ENCODE assay signal across 8 cellular contexts in genomic region chr1:182789138-182790076, GRCh38. TPM values are rescaled to one million over a fixed set of nuclear protein-coding genes. Genes with fewer than 3 reads are reported as not detected.
DNase-seq lines count a peak whose midpoint lies in the region; ATAC-seq lines count a peak whose summit lies in the region.

A gene with protein sequence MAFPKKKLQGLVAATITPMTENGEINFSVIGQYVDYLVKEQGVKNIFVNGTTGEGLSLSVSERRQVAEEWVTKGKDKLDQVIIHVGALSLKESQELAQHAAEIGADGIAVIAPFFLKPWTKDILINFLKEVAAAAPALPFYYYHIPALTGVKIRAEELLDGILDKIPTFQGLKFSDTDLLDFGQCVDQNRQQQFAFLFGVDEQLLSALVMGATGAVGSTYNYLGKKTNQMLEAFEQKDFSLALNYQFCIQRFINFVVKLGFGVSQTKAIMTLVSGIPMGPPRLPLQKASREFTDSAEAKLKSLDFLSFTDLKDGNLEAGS (plus strand): TSS chr1:182789773. CDS start chr1:182794372, 4,599 bp downstream.

- peak within 1 kb of the TSS; percentile 81 for H4K91ac ChIP-seq in mesenchymal stem cell (ENCODE audit: low read length)

- H3K36me3 ChIP-seq in mesenchymal stem cell (ENCODE audit: control insufficient read depth in 1 of 2, insufficient read depth in 2 of 2, low read depth in 1 of 2, low read length in 2 of 2) = peaks cover 0 to 6% of the 10 kb centered on the region in 2 experiments

- WGBS in mesenchymal stem cell = under 1% methylated on average over 90 of the region's 93 CpGs

- no peak within 1 kb of the TSS for H2BK15ac ChIP-seq in mesenchymal stem cell (ENCODE audit: low read depth, poor library complexity, severe bottlenecking)

- H3K27ac ChIP-seq in mesenchymal stem cell (ENCODE audit: low read length, poor library complexity, severe bottlenecking) = no peak within 1 kb of the TSS

- POLR2A ChIA-PET in activated CD8-positive, alpha-beta T cell treated with anti-CD3 and anti-CD28 coated beads, Interleukin-2, amount 10 ng/mL, durations not matched to agents 7 days and 5 days (lab: Charles Lee) = interaction anchor here (0.8 to 1.0 kb wide), 2 partner anchors 50 to 128 kb away, joined by 3 read pairs; no protein-coding TSS in a partner anchor

- H3K9me3 ChIP-seq in mesenchymal stem cell (ENCODE audit: control insufficient read depth, low read length) = no peaks in the 10 kb centered on the region

- H3K27ac Mint-ChIP-seq in activated CD8-positive, alpha-beta T cell treated with anti-CD3 and anti-CD28 coated beads, Interleukin-2, amount 10 ng/mL, durations not matched to agents 7 days and 5 days = peak within 1 kb of the TSS; percentile 68

- H3K14ac ChIP-seq in mesenchymal stem cell (ENCODE audit: low read length in 2 of 2) = peak within 1 kb of the TSS in 1 of 2 experiments; percentile 85

- H2BK120ac ChIP-seq in mesenchymal stem cell (ENCODE audit: low read depth, low read length) = no peak within 1 kb of the TSS

- CTCF ChIA-PET in activated CD8-positive, alpha-beta T cell treated with anti-CD3 and anti-CD28 coated beads, Interleukin-2, amount 10 ng/mL, durations not matched to agents 7 days and 5 days (lab: Charles Lee) = interaction anchor here (1.0 to 16.8 kb wide), 7 partner anchors 8 to 359 kb away, joined by 3 to 899 read pairs (median 4); partner anchors contain the start of genes RGS16 and RNASEL

- peaks cover 29% of the 10 kb centered on the region for H3K27me3 Mint-ChIP-seq in activated CD8-positive, alpha-beta T cell treated with anti-CD3 and anti-CD28 coated beads, Interleukin-2, amount 10 ng/mL, durations not matched to agents 7 days and 5 days (ENCODE audit: low read depth)

- ATAC-seq in GM19328 (IDR thresholded peaks at IDR 0.05; ENCODE audit: unreplicated experiment) = peak; percentile 93
- peak; percentile 96 for ATAC-seq in HG03460 (IDR thresholded peaks at IDR 0.05; ENCODE audit: unreplicated experiment)
- peak; percentile 94 for ATAC-seq in activated CD8-positive, alpha-beta T cell treated with anti-CD3 and anti-CD28 coated beads, Interleukin-2, amount 10 ng/mL, durations not matched to agents 7 days and 5 days

- peak within 1 kb of the TSS; percentile 26 to 100 for H3K18ac ChIP-seq in mesenchymal stem cell (ENCODE audit: low read depth in 1 of 2, low read length in 2 of 2)

- H3K79me1 ChIP-seq in mesenchymal stem cell (replicated peaks; ENCODE audit: low read length, poor library complexity, severe bottlenecking) = no peaks in the 10 kb centered on the region

- peak within 1 kb of the TSS in 1 of 2 experiments; percentile 57 for H3K23ac ChIP-seq in mesenchymal stem cell (ENCODE audit: low read length in 2 of 2)

- H3K27me3 ChIP-seq in mesenchymal stem cell (ENCODE audit: control insufficient read depth in 1 of 2, insufficient read depth in 1 of 2, low read length in 2 of 2) = peaks cover 0 to 36% of the 10 kb centered on the region in 2 experiments

- H3K4me1 ChIP-seq in mesenchymal stem cell (ENCODE audit: control insufficient read depth, insufficient read depth, low read depth, low read length) = peaks cover 8% of the 10 kb centered on the region

- peak within 1 kb of the TSS; percentile 80 for H3K4me3 Mint-ChIP-seq in activated CD8-positive, alpha-beta T cell treated with anti-CD3 and anti-CD28 coated beads, Interleukin-2, amount 10 ng/mL, durations not matched to agents 7 days and 5 days

- DNase-seq in C1 segment of cervical spinal cord (lab: John Stamatoyannopoulos, UW) (peak; percentile 12 to 87 (median 74)), NCI-H774 (lab: John Stamatoyannopoulos, UW) (peak; percentile 76), mesenchymal stem cell (peak; percentile 82)
- peak; percentile 89 for DNase-seq in activated CD8-positive, alpha-beta T cell treated with anti-CD3 and anti-CD28 coated beads, Interleukin-2, amount 10 ng/mL, durations not matched to agents 7 days and 5 days
- DNase-seq in effector CD8-positive, alpha-beta T cell (lab: John Stamatoyannopoulos, UW) = peak; percentile 72
- peak; percentile 58 for DNase-seq in stimulated activated CD8-positive, alpha-beta memory T cell treated with anti-CD3 and anti-CD28 coated beads, Interleukin-15, amount 100 ng/mL, for 1 hour (ENCODE audit: low read depth)

- H4K8ac ChIP-seq in mesenchymal stem cell (ENCODE audit: low read length) = peak within 1 kb of the TSS; percentile 86

- H2AFZ ChIP-seq in mesenchymal stem cell (ENCODE audit: low read depth, low read length) = peak within 1 kb of the TSS; percentile 95

- peak within 1 kb of the TSS; percentile 64 to 87 for H3K4me3 ChIP-seq in mesenchymal stem cell (ENCODE audit: insufficient read depth in 1 of 2, low read depth in 1 of 2, low read length in 2 of 2)

- H3K4me2 ChIP-seq in mesenchymal stem cell (ENCODE audit: low read length, poor library complexity, severe bottlenecking) = peak within 1 kb of the TSS; percentile 91

- no peaks in the 10 kb centered on the region for H3K36me3 Mint-ChIP-seq in activated CD8-positive, alpha-beta T cell treated with anti-CD3 and anti-CD28 coated beads, Interleukin-2, amount 10 ng/mL, durations not matched to agents 7 days and 5 days (ENCODE audit: low read depth)

- no peak within 1 kb of the TSS for H2BK5ac ChIP-seq in mesenchymal stem cell (ENCODE audit: low read depth, low read length, poor library complexity, severe bottlenecking)

- peak within 1 kb of the TSS; percentile 87 for H3K9ac ChIP-seq in mesenchymal stem cell (ENCODE audit: low read length)

- no peak within 1 kb of the TSS for H2AK5ac ChIP-seq in mesenchymal stem cell (ENCODE audit: low read length, severe bottlenecking)

- H3K4me1 Mint-ChIP-seq in activated CD8-positive, alpha-beta T cell treated with anti-CD3 and anti-CD28 coated beads, Interleukin-2, amount 10 ng/mL, durations not matched to agents 7 days and 5 days (ENCODE audit: low read depth) = peaks cover 12% of the 10 kb centered on the region

- no peaks in the 10 kb centered on the region for H3K9me3 Mint-ChIP-seq in activated CD8-positive, alpha-beta T cell treated with anti-CD3 and anti-CD28 coated beads, Interleukin-2, amount 10 ng/mL, durations not matched to agents 7 days and 5 days (ENCODE audit: insufficient read depth)

- peak within 1 kb of the TSS; percentile 11 to 88 for H2BK12ac ChIP-seq in mesenchymal stem cell (ENCODE audit: low read length in 2 of 2)

- peak within 1 kb of the TSS; percentile 49 to 67 for H3K4ac ChIP-seq in mesenchymal stem cell (ENCODE audit: low read depth in 1 of 2, low read length in 2 of 2)

RNA-seq across cellular contexts. Expression of the gene that starts here (rescaled TPM):
- 1 to 10 TPM; 1.1 to 1.7 TPM for total RNA-seq in activated CD8-positive, alpha-beta T cell treated with anti-CD3 and anti-CD28 coated beads, Interleukin-2, amount 10 ng/mL, durations not matched to agents 7 days and 5 days
- 2.3 TPM for polyA plus RNA-seq in mesenchymal stem cell (2013, experiment 1 of 2)
- 1.5 TPM for polyA plus RNA-seq in mesenchymal stem cell (2013, experiment 2 of 2)
